ENCODE assay signal across 1 cellular context in genomic region chr2:43144265-43144664, GRCh38.
TF ChIP-seq lines count a peak whose summit lies in the region.

No MANE protein-coding gene starts in this region.

TF ChIP-seq in HepG2, 621 proteins besides CTCF, POLR2A, EP300 and RAD21 (continued from another document and continues in another):
- TF ChIP-seq TEF (CRISPR knock-in tag; IDR thresholded peaks at IDR 0.05) (peak; percentile 87; the same call in 1 of the 2 replicates), SMC3 (IDR thresholded peaks at IDR 0.05; ENCODE audit: low read length) (no peak), MLX (CRISPR knock-in tag; IDR thresholded peaks at IDR 0.05) (peak; percentile 57; the same call in 1 of the 2 replicates), GATAD2A (CRISPR knock-in tag; IDR thresholded peaks at IDR 0.05) (peak; percentile 91), PHB2 (IDR thresholded peaks at IDR 0.05; ENCODE audit: partially characterized antibody) (no peak), KAT8 (CRISPR knock-in tag; IDR thresholded peaks at IDR 0.05) (peak; percentile 18; the same call in 1 of the 2 replicates), ZFP36L1 (CRISPR knock-in tag; IDR thresholded peaks at IDR 0.05) (no peak), AHDC1 (CRISPR knock-in tag; IDR thresholded peaks at IDR 0.05; ENCODE audit: borderline replicate concordance) (peak; percentile 48; the same call in 1 of the 2 replicates), ZNF619 (CRISPR knock-in tag; IDR thresholded peaks at IDR 0.05) (no peak), PTBP1 (IDR thresholded peaks at IDR 0.05; ENCODE audit: low read depth, low read length, poor library complexity, severe bottlenecking) (no peak), ZNF136 (CRISPR knock-in tag; IDR thresholded peaks at IDR 0.05; ENCODE audit: low read depth) (no peak), MIXL1 (CRISPR knock-in tag; IDR thresholded peaks at IDR 0.05) (peak; percentile 26; the same call in 1 of the 2 replicates), CREB1 (IDR thresholded peaks at IDR 0.05) (no peak), CREB1 (CRISPR knock-in tag; IDR thresholded peaks at IDR 0.05) (peak; percentile 66), CEBPB (IDR thresholded peaks at IDR 0.05; ENCODE audit: borderline replicate concordance, low read depth, low read length) (peak; percentile 92), HOXA3 (CRISPR knock-in tag; IDR thresholded peaks at IDR 0.05) (peak; percentile 21; the same call in 1 of the 2 replicates), CEBPG (CRISPR knock-in tag; IDR thresholded peaks at IDR 0.05) (peak; percentile 94), HOMEZ (CRISPR knock-in tag; IDR thresholded peaks at IDR 0.05; ENCODE audit: low read depth) (no peak), CREM (IDR thresholded peaks at IDR 0.05) (peak; percentile 46; the same call in 1 of the 2 replicates), CREM (CRISPR knock-in tag; IDR thresholded peaks at IDR 0.05) (no peak), ZNF142 (CRISPR knock-in tag; IDR thresholded peaks at IDR 0.05) (no peak), ONECUT2 (CRISPR knock-in tag; IDR thresholded peaks at IDR 0.05) (peak; percentile 68), ZNF747 (CRISPR knock-in tag; IDR thresholded peaks at IDR 0.05; ENCODE audit: borderline replicate concordance) (no peak), LCORL (IDR thresholded peaks at IDR 0.05) (no peak), LCORL (CRISPR knock-in tag; IDR thresholded peaks at IDR 0.05) (0 out of 2 replicates have a peak, but pooled peaks have one; percentile 38), RFX3 (CRISPR knock-in tag; IDR thresholded peaks at IDR 0.05) (no peak), ATF4 (CRISPR knock-in tag; IDR thresholded peaks at IDR 0.05) (peak in 1 of 2 experiments; percentile 51; a peak in 1 of 4 replicates), PAXIP1 (CRISPR knock-in tag; conservative IDR thresholded peaks at IDR 0.05) (peak; percentile 72), PPARG (CRISPR knock-in tag; conservative IDR thresholded peaks at IDR 0.05) (peak; percentile 97), TARDBP (CRISPR knock-in tag; IDR thresholded peaks at IDR 0.05) (0 out of 2 replicates have a peak, but pooled peaks have one; percentile 33), SOX13 (IDR thresholded peaks at IDR 0.05) (no peak), SOX13 (CRISPR knock-in tag; conservative IDR thresholded peaks at IDR 0.05 in 1 of 2, IDR thresholded peaks at IDR 0.05 in 1 of 2) (peak in 1 of 2 experiments; percentile 30; a peak in 1 of 4 replicates), RCOR2 (CRISPR knock-in tag; IDR thresholded peaks at IDR 0.05) (peak; percentile 39; the same call in 1 of the 2 replicates), KLF16 (CRISPR knock-in tag; IDR thresholded peaks at IDR 0.05) (peak in 1 of 2 experiments; percentile 44; a peak in 1 of 4 replicates), PATZ1 (CRISPR knock-in tag; IDR thresholded peaks at IDR 0.05) (peak; percentile 36; the same call in 1 of the 2 replicates), HDAC1 (CRISPR knock-in tag; IDR thresholded peaks at IDR 0.05) (peak; percentile 63; the same call in 1 of the 2 replicates), NFIC (IDR thresholded peaks at IDR 0.05; ENCODE audit: low read length) (peak; percentile 58; the same call in 1 of the 2 replicates), HNF4G (IDR thresholded peaks at IDR 0.05; ENCODE audit: borderline replicate concordance, low read depth, low read length) (peak; percentile 53), HNF4G (CRISPR knock-in tag; IDR thresholded peaks at IDR 0.05; ENCODE audit: borderline replicate concordance, low read depth) (no peak), MED1 (CRISPR knock-in tag; IDR thresholded peaks at IDR 0.05) (peak; percentile 53), SAP130 (CRISPR knock-in tag; IDR thresholded peaks at IDR 0.05; ENCODE audit: low read depth) (0 out of 2 replicates have a peak, but pooled peaks have one; percentile 41), SOX6 (IDR thresholded peaks at IDR 0.05) (no peak), SOX6 (CRISPR knock-in tag; IDR thresholded peaks at IDR 0.05) (peak; percentile 32; the same call in 1 of the 2 replicates)
